ENCODE assay signal across 9 cellular contexts in the genomic region with DNA sequence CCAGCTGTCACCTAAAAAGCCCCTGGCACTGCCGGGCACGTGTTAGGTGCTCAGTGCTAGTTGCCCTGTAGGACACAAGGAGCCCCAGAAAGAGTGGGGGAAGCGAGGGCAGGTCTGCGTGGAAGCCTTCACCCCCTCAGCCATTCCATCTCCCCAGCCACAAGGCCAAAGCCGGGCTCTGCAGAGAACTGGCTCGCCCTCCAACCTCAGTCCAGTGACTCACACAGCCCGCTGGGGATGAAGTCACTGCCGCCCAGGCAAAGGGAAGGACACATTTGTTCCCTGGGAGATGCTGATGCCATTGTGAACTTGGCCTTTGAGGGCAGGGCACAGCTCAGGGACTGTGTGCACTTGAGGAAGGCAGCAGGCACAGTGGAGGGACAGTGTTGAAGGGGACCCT. TPM values are rescaled to one million over a fixed set of nuclear protein-coding genes. Genes with fewer than 3 reads are reported as not detected.
DNase-seq lines count a peak whose midpoint lies in the region; ATAC-seq, FAIRE-seq and TF ChIP-seq lines count a peak whose summit lies in the region.
"Had no signal": no experiment of that assay in that cellular context is flagged by ENCODE, and none has a peak within 500 bp of the region (broad histone marks: within the 10 kb centered on the region; RNA-seq: fewer than 3 reads in every experiment).

No MANE protein-coding gene starts in this region.

- no peak for TF ChIP-seq CTCF in activated CD8-positive, alpha-beta T cell treated with anti-CD3 and anti-CD28 coated beads for 36 hours (IDR thresholded peaks at IDR 0.05)

- POLR2A ChIA-PET in activated CD8-positive, alpha-beta T cell treated with anti-CD3 and anti-CD28 coated beads for 36 hours (lab: Charles Lee): no interaction called here
- POLR2A ChIA-PET in activated CD8-positive, alpha-beta T cell treated with anti-CD3 and anti-CD28 coated beads, Interleukin-2, amount 10 ng/mL, durations not matched to agents 7 days and 5 days (lab: Charles Lee): no interaction called here

- intact Hi-C loops in activated CD8-positive, alpha-beta T cell treated with anti-CD3 and anti-CD28 coated beads for 36 hours (cut with micrococcal nuclease): no loop called here

- CTCF ChIA-PET in activated CD8-positive, alpha-beta T cell treated with anti-CD3 and anti-CD28 coated beads for 36 hours (lab: Charles Lee): no interaction called here
- CTCF ChIA-PET in activated CD8-positive, alpha-beta T cell treated with anti-CD3 and anti-CD28 coated beads, Interleukin-2, amount 10 ng/mL, durations not matched to agents 7 days and 5 days (lab: Charles Lee): no interaction called here

- no peaks in the 10 kb centered on the region for H3K4me1 Mint-ChIP-seq in activated CD8-positive, alpha-beta T cell treated with anti-CD3 and anti-CD28 coated beads for 36 hours (ENCODE audit: low read depth)
- peaks cover 5% of the 10 kb centered on the region for H3K4me1 Mint-ChIP-seq in activated CD8-positive, alpha-beta T cell treated with anti-CD3 and anti-CD28 coated beads, Interleukin-2, amount 10 ng/mL, durations not matched to agents 7 days and 5 days (ENCODE audit: low read depth)
- peaks cover 6% of the 10 kb centered on the region for H3K4me1 Mint-ChIP-seq in activated T-helper 17 cell treated with anti-CD3 and anti-CD28 coated beads, Interleukin-2, amount 50 U/mL, for 72 hours

- FAIRE-seq in GM12891 (lab: Jason Lieb, UNC): no peak

- no peak overlapping the region for H3K27ac Mint-ChIP-seq in activated CD8-positive, alpha-beta T cell treated with anti-CD3 and anti-CD28 coated beads for 36 hours
- no peak overlapping the region for H3K27ac Mint-ChIP-seq in activated CD8-positive, alpha-beta T cell treated with anti-CD3 and anti-CD28 coated beads, Interleukin-2, amount 10 ng/mL, durations not matched to agents 7 days and 5 days
- H3K27ac Mint-ChIP-seq in activated T-helper 17 cell treated with anti-CD3 and anti-CD28 coated beads, Interleukin-2, amount 50 U/mL, for 72 hours: peak overlapping the region; percentile 42

- H3K27ac ChIP-seq in temporal lobe (ENCODE audit: low read depth, low read length): peak overlapping the region; percentile 54

- H3K4me3 Mint-ChIP-seq in activated CD8-positive, alpha-beta T cell treated with anti-CD3 and anti-CD28 coated beads for 36 hours: no peak overlapping the region
- no peak overlapping the region for H3K4me3 Mint-ChIP-seq in activated CD8-positive, alpha-beta T cell treated with anti-CD3 and anti-CD28 coated beads, Interleukin-2, amount 10 ng/mL, durations not matched to agents 7 days and 5 days
- H3K4me3 Mint-ChIP-seq in activated T-helper 17 cell treated with anti-CD3 and anti-CD28 coated beads, Interleukin-2, amount 50 U/mL, for 72 hours: no peak overlapping the region

- DNase-seq in activated CD8-positive, alpha-beta T cell treated with anti-CD3 and anti-CD28 coated beads for 36 hours: no peak
- DNase-seq in activated CD8-positive, alpha-beta T cell treated with anti-CD3 and anti-CD28 coated beads, Interleukin-2, amount 10 ng/mL, durations not matched to agents 7 days and 5 days: no peak
- DNase-seq in hepatic stellate cell (ENCODE audit: low spot score) (peak; percentile 88), NCI-H1436 (lab: John Stamatoyannopoulos, UW) (no peak), NCI-H524 treated with DMSO at 0.1 percent for 48 hours (lab: John Stamatoyannopoulos, UW) (no peak), GM12891 (ENCODE audit: insufficient read length, low spot score) (no peak)
- DNase-seq: NCI-H526 treated with DMSO at 0.1 percent for 48 hours had no signal

- no peaks in the 10 kb centered on the region for H3K27me3 Mint-ChIP-seq in activated CD8-positive, alpha-beta T cell treated with anti-CD3 and anti-CD28 coated beads for 36 hours
- H3K27me3 Mint-ChIP-seq in activated CD8-positive, alpha-beta T cell treated with anti-CD3 and anti-CD28 coated beads, Interleukin-2, amount 10 ng/mL, durations not matched to agents 7 days and 5 days (ENCODE audit: low read depth): no peaks in the 10 kb centered on the region
- H3K27me3 Mint-ChIP-seq in activated T-helper 17 cell treated with anti-CD3 and anti-CD28 coated beads, Interleukin-2, amount 50 U/mL, for 72 hours: no peaks in the 10 kb centered on the region

- ATAC-seq in activated CD8-positive, alpha-beta T cell treated with anti-CD3 and anti-CD28 coated beads for 36 hours: peak; percentile 54
- ATAC-seq in activated CD8-positive, alpha-beta T cell treated with anti-CD3 and anti-CD28 coated beads, Interleukin-2, amount 10 ng/mL, durations not matched to agents 7 days and 5 days: no peak
- peak; percentile 89 for ATAC-seq in activated T-helper 17 cell treated with anti-CD3 and anti-CD28 coated beads, Interleukin-2, amount 50 U/mL, for 72 hours (replicated peaks)

- H3K36me3 Mint-ChIP-seq in activated CD8-positive, alpha-beta T cell treated with anti-CD3 and anti-CD28 coated beads for 36 hours (ENCODE audit: low read depth): no peaks in the 10 kb centered on the region
- H3K36me3 Mint-ChIP-seq in activated CD8-positive, alpha-beta T cell treated with anti-CD3 and anti-CD28 coated beads, Interleukin-2, amount 10 ng/mL, durations not matched to agents 7 days and 5 days (ENCODE audit: low read depth): peaks cover 6% of the 10 kb centered on the region
- H3K36me3 Mint-ChIP-seq in activated T-helper 17 cell treated with anti-CD3 and anti-CD28 coated beads, Interleukin-2, amount 50 U/mL, for 72 hours (ENCODE audit: low read depth): no peaks in the 10 kb centered on the region

- TF ChIP-seq POLR2A in GM12891 (IDR thresholded peaks at IDR 0.05; ENCODE audit: low read depth, low read length): no peak

- no peaks in the 10 kb centered on the region for H3K9me3 Mint-ChIP-seq in activated CD8-positive, alpha-beta T cell treated with anti-CD3 and anti-CD28 coated beads for 36 hours
- H3K9me3 Mint-ChIP-seq in activated CD8-positive, alpha-beta T cell treated with anti-CD3 and anti-CD28 coated beads, Interleukin-2, amount 10 ng/mL, durations not matched to agents 7 days and 5 days (ENCODE audit: insufficient read depth): no peaks in the 10 kb centered on the region
- no peaks in the 10 kb centered on the region for H3K9me3 Mint-ChIP-seq in activated T-helper 17 cell treated with anti-CD3 and anti-CD28 coated beads, Interleukin-2, amount 50 U/mL, for 72 hours

TF ChIP-seq in GM12891, 5 proteins besides CTCF, POLR2A, EP300 and RAD21:
- no peak for TF ChIP-seq PAX5 (IDR thresholded peaks at IDR 0.05; ENCODE audit: insufficient read depth, low read length, severe bottlenecking)
- no peak for TF ChIP-seq POU2F2 (IDR thresholded peaks at IDR 0.05; ENCODE audit: low read depth, low read length)
- no peak for TF ChIP-seq TAF1 (IDR thresholded peaks at IDR 0.05; ENCODE audit: low read depth, low read length)
- no peak for TF ChIP-seq POLR2AphosphoS5 (IDR thresholded peaks at IDR 0.05; ENCODE audit: low read depth, low read length)
- no peak for TF ChIP-seq SPI1 (IDR thresholded peaks at IDR 0.05; ENCODE audit: low read depth, low read length)

RNA-seq across cellular contexts. Expression of gene IQSEC1, which starts 48.1 kb away (rescaled TPM):
- 10 to 100 TPM; 31.7 to 39.2 TPM for total RNA-seq in activated CD8-positive, alpha-beta T cell treated with anti-CD3 and anti-CD28 coated beads for 36 hours
- 10 to 100 TPM; 47.8 to 53.8 TPM for total RNA-seq in activated CD8-positive, alpha-beta T cell treated with anti-CD3 and anti-CD28 coated beads, Interleukin-2, amount 10 ng/mL, durations not matched to agents 7 days and 5 days
- 10 to 100 TPM; 38.0 to 62.9 TPM for total RNA-seq in activated T-helper 17 cell treated with anti-CD3 and anti-CD28 coated beads, Interleukin-2, amount 50 U/mL, for 72 hours
- 19.4 TPM for total RNA-seq in temporal lobe
- polyA plus RNA-seq in GM12891 (2012; ENCODE audit: low read depth, missing spikeins): 18.2 TPM
